In the genomic region with DNA sequence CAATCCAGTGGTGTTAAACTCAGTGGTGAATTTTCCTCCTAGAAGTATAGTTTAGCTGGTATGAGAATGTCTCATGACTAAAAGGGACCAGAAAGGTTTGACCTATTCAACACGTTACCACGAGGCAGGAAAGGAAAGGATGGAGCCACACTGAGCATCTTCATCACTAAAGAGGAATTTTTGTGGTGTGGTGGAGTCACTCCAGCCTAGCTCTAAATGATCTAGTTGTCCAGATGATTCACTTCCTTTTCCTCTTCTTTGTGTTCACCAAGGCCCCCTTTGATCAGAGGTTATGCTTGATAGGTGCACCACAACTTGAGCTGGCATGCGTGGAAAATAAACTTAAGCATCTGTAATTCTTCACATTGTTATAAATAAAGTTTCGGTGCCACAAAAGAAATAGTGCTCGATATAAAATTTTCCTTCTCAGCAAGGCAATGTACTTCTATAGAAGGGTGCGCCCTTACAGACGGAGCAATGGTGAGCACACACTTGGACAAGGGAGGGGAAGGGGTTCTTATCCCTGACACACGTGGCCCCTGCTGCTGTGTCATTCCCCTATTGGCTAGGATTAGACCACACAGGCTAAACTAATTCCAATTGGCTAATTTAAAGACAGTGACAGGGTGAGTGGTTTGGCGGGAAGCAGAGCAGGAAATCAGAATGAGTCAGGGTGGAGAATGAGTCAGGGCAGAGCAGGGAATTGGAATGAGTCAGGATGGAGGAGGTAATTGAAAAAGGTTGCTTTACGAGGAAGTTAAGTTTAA, we compare ENCODE assay signal across 10 cellular contexts.
DNase-seq lines count a peak whose midpoint lies in the region; ATAC-seq and TF ChIP-seq lines count a peak whose summit lies in the region.
"Had no signal": no experiment of that assay in that cellular context is flagged by ENCODE, and none has a peak within 500 bp of the region (broad histone marks: within the 10 kb centered on the region; RNA-seq: fewer than 3 reads in every experiment).

No MANE protein-coding gene starts in this region.

- no peaks in the 10 kb centered on the region for H3K36me3 ChIP-seq in ascending aorta

- H3K36me3 Mint-ChIP-seq in activated T-cell treated with anti-CD3 and anti-CD28 coated beads, Interleukin-2, amount 50 U/mL, for 72 hours (ENCODE audit: insufficient read depth in 2 of 2): peaks cover 4 to 5% of the 10 kb centered on the region in 2 donors
- H3K36me3 Mint-ChIP-seq in stimulated activated memory B cell treated with anti-CD40 and anti-IgM and Interleukin-4, amounts not matched to agents 10 μg/mL and 1 μg/mL and 100 μg/mL, for 72 hours: no peaks in the 10 kb centered on the region

- H3K27me3 Mint-ChIP-seq in activated T-cell treated with anti-CD3 and anti-CD28 coated beads, Interleukin-2, amount 50 U/mL, for 72 hours (ENCODE audit: low read depth): peaks cover 6% of the 10 kb centered on the region
- no peaks in the 10 kb centered on the region for H3K27me3 Mint-ChIP-seq in stimulated activated memory B cell treated with anti-CD40 and anti-IgM and Interleukin-4, amounts not matched to agents 10 μg/mL and 1 μg/mL and 100 μg/mL, for 72 hours

- intact Hi-C loops in ascending aorta (cut with DNase I): no loop called here

- TF ChIP-seq CTCF in ascending aorta (IDR thresholded peaks at IDR 0.05): no peak

- no peak overlapping the region for H3K4me3 ChIP-seq in ascending aorta

- H3K4me3 Mint-ChIP-seq in activated T-cell treated with anti-CD3 and anti-CD28 coated beads, Interleukin-2, amount 50 U/mL, for 72 hours: peak overlapping the region; percentile 9
- H3K4me3 Mint-ChIP-seq in stimulated activated memory B cell treated with anti-CD40 and anti-IgM and Interleukin-4, amounts not matched to agents 10 μg/mL and 1 μg/mL and 100 μg/mL, for 72 hours: no peak overlapping the region

- no peaks in the 10 kb centered on the region for H3K4me1 ChIP-seq in ascending aorta

- peak; percentile 8 for DNase-seq in Ammon's horn (ENCODE audit: low spot score)
- DNase-seq in HT1080 (ENCODE audit: low read depth): peak; percentile 99
- peak; percentile 16 to 34 for DNase-seq in activated T-cell treated with anti-CD3 and anti-CD28 coated beads, Interleukin-2, amount 50 U/mL, for 72 hours
- peak; percentile 98 for DNase-seq in iris pigment epithelial cell (ENCODE audit: low read depth)
- DNase-seq in superior temporal gyrus (ENCODE audit: extremely low spot score): no peak
- no peak for DNase-seq in ascending aorta (ENCODE audit: low spot score in 2 of 2)
- DNase-seq: midbrain, NCI-H1105 treated with DMSO at 0.1 percent for 48 hours had no signal

- peak; percentile 84 for ATAC-seq in activated T-cell treated with anti-CD3 and anti-CD28 coated beads, Interleukin-2, amount 50 U/mL, for 72 hours (replicated peaks in 1 of 2)
- no peak for ATAC-seq in stimulated activated memory B cell treated with anti-CD40 and anti-IgM and Interleukin-4, amounts not matched to agents 10 μg/mL and 1 μg/mL and 100 μg/mL, for 72 hours
- no peak for ATAC-seq in GM19035 (IDR thresholded peaks at IDR 0.05; ENCODE audit: unreplicated experiment)

- H3K27me3 ChIP-seq in ascending aorta: no peaks in the 10 kb centered on the region

- H3K9me3 ChIP-seq in ascending aorta: no peaks in the 10 kb centered on the region

- H3K9me3 Mint-ChIP-seq in activated T-cell treated with anti-CD3 and anti-CD28 coated beads, Interleukin-2, amount 50 U/mL, for 72 hours: peaks cover 6 to 9% of the 10 kb centered on the region in 2 donors
- H3K9me3 Mint-ChIP-seq in stimulated activated memory B cell treated with anti-CD40 and anti-IgM and Interleukin-4, amounts not matched to agents 10 μg/mL and 1 μg/mL and 100 μg/mL, for 72 hours: peaks cover 6% of the 10 kb centered on the region

- H3K27ac Mint-ChIP-seq in activated T-cell treated with anti-CD3 and anti-CD28 coated beads, Interleukin-2, amount 50 U/mL, for 72 hours: peak overlapping the region; percentile 7
- H3K27ac Mint-ChIP-seq in stimulated activated memory B cell treated with anti-CD40 and anti-IgM and Interleukin-4, amounts not matched to agents 10 μg/mL and 1 μg/mL and 100 μg/mL, for 72 hours: no peak overlapping the region

- no peak overlapping the region for H3K27ac ChIP-seq in ascending aorta

- peaks cover 14% of the 10 kb centered on the region for H3K4me1 Mint-ChIP-seq in activated T-cell treated with anti-CD3 and anti-CD28 coated beads, Interleukin-2, amount 50 U/mL, for 72 hours (ENCODE audit: low read depth)
- H3K4me1 Mint-ChIP-seq in stimulated activated memory B cell treated with anti-CD40 and anti-IgM and Interleukin-4, amounts not matched to agents 10 μg/mL and 1 μg/mL and 100 μg/mL, for 72 hours: no peaks in the 10 kb centered on the region

Comparison
In these comparisons a context has a peak if more than half of its experiments do, and no peak if none do; other contexts are left out.
1. DNase-seq: peak in Ammon's horn (single experiment), HT1080 (single experiment), activated T-cell treated with anti-CD3 and anti-CD28 coated beads, Interleukin-2, amount 50 U/mL, for 72 hours (2 of 2) and iris pigment epithelial cell (single experiment); none in superior temporal gyrus (single experiment) and ascending aorta (0 of 2).
2. ATAC-seq: peak in activated T-cell treated with anti-CD3 and anti-CD28 coated beads, Interleukin-2, amount 50 U/mL, for 72 hours (2 of 2); none in stimulated activated memory B cell treated with anti-CD40 and anti-IgM and Interleukin-4, amounts not matched to agents 10 μg/mL and 1 μg/mL and 100 μg/mL, for 72 hours (single experiment) and GM19035 (single experiment).